ENCODE assay signal across 22 cellular contexts in genomic region chr11:11213117-11213516, GRCh38.
"Had no signal": no experiment of that assay in that cellular context is flagged by ENCODE, and none has a peak within 500 bp of the region (broad histone marks: within the 10 kb centered on the region; RNA-seq: fewer than 3 reads in every experiment).

No MANE protein-coding gene starts in this region.

- H3K36me3 ChIP-seq: breast epithelium, thyroid gland had no signal

- H3K4me1 Mint-ChIP-seq: activated T-helper 17 cell treated with anti-CD3 and anti-CD28 coated beads, Interleukin-2, amount 50 U/mL, for 72 hours; naive thymus-derived CD4-positive, alpha-beta T cell had no signal

- H3K9me3 Mint-ChIP-seq: activated naive CD4-positive, alpha-beta T cell treated with anti-CD3 and anti-CD28 coated beads, Interleukin-2, amount 50 U/mL, for 72 hours; activated T-helper 17 cell treated with anti-CD3 and anti-CD28 coated beads, Interleukin-2, amount 50 U/mL, for 72 hours; naive thymus-derived CD4-positive, alpha-beta T cell; stimulated activated naive CD8-positive, alpha-beta T cell treated with anti-CD3 and anti-CD28 coated beads, Interleukin-15, Interleukin-2, amounts not matched to agents 100 ng/mL and 50 ng/mL, for 24 hours had no signal

- H3K4me3 ChIP-seq: breast epithelium, thyroid gland had no signal

- H3K27ac ChIP-seq: breast epithelium, epithelial cell of prostate had no signal

- H3K9me3 ChIP-seq: breast epithelium, thyroid gland had no signal

- H3K4me3 Mint-ChIP-seq: activated CD8-positive, alpha-beta T cell treated with anti-CD3 and anti-CD28 coated beads, Interleukin-2, amount 10 ng/mL, durations not matched to agents 7 days and 5 days; activated T-helper 17 cell treated with anti-CD3 and anti-CD28 coated beads, Interleukin-2, amount 50 U/mL, for 72 hours; naive thymus-derived CD4-positive, alpha-beta T cell; neural crest cell; stimulated activated naive CD8-positive, alpha-beta T cell treated with anti-CD3 and anti-CD28 coated beads, Interleukin-15, Interleukin-2, amounts not matched to agents 100 ng/mL and 50 ng/mL, for 24 hours had no signal

- H3K27me3 ChIP-seq: breast epithelium, thyroid gland had no signal

- ATAC-seq: activated CD4-positive, CD25-positive, alpha-beta regulatory T cell treated with anti-CD3 and anti-CD28 coated beads, Interleukin-2, amount 50 U/mL, for 24 hours; activated CD8-positive, alpha-beta T cell treated with anti-CD3 and anti-CD28 coated beads, Interleukin-2, amount 10 ng/mL, durations not matched to agents 7 days and 5 days; activated naive CD4-positive, alpha-beta T cell treated with anti-CD3 and anti-CD28 coated beads, Interleukin-2, amount 50 U/mL, for 72 hours; activated T-helper 17 cell treated with anti-CD3 and anti-CD28 coated beads, Interleukin-2, amount 50 U/mL, for 72 hours; left lobe of liver; naive thymus-derived CD4-positive, alpha-beta T cell had no signal

- DNase-seq: activated CD4-positive, alpha-beta T cell treated with anti-CD3 and anti-CD28 coated beads, Interleukin-2, amount 50 U/mL, for 1 hour; activated CD8-positive, alpha-beta T cell treated with anti-CD3 and anti-CD28 coated beads, Interleukin-2, amount 10 ng/mL, durations not matched to agents 7 days and 5 days; cerebellar nuclear complex; cortex of kidney; foreskin fibroblast; kidney; naive thymus-derived CD4-positive, alpha-beta T cell; occipital lobe; retina; stimulated activated CD4-positive, alpha-beta T cell treated with anti-CD3 and anti-CD28 coated beads, Interleukin-1b, Interleukin-23, amount 100 ng/mL, for 48 hours; substantia nigra; SW 1271; T-helper 2 cell; thyroid gland had no signal

- H3K27ac Mint-ChIP-seq: activated CD8-positive, alpha-beta T cell treated with anti-CD3 and anti-CD28 coated beads, Interleukin-2, amount 10 ng/mL, durations not matched to agents 7 days and 5 days; activated naive CD4-positive, alpha-beta T cell treated with anti-CD3 and anti-CD28 coated beads, Interleukin-2, amount 50 U/mL, for 72 hours; activated T-helper 17 cell treated with anti-CD3 and anti-CD28 coated beads, Interleukin-2, amount 50 U/mL, for 72 hours; naive thymus-derived CD4-positive, alpha-beta T cell; stimulated activated naive CD8-positive, alpha-beta T cell treated with anti-CD3 and anti-CD28 coated beads, Interleukin-15, Interleukin-2, amounts not matched to agents 100 ng/mL and 50 ng/mL, for 24 hours had no signal

- H3K27me3 Mint-ChIP-seq: activated T-helper 17 cell treated with anti-CD3 and anti-CD28 coated beads, Interleukin-2, amount 50 U/mL, for 72 hours had no signal

- H3K36me3 Mint-ChIP-seq: activated naive CD4-positive, alpha-beta T cell treated with anti-CD3 and anti-CD28 coated beads, Interleukin-2, amount 50 U/mL, for 72 hours; naive thymus-derived CD4-positive, alpha-beta T cell had no signal
